Comparison of ENCODE assay signal across 9 cellular contexts in the genomic region with DNA sequence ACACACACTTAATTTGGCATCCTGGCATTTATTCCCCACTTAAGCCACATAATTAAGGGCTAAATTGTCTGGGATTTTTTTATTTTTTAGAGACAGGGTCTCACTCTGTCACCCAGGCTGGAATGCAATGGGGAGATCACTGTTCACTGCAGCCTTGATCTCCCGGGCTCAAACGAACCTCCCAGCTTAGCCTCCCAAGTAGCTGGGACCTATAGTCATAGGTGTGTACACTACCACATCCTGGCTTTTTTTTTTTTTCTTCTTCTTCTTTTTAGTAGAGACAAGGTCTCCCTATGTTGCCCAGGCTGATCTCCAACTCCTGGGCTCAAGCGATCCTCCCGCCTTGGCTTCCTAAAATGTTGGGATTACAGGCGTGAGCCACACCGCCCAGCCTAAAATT.
"Had no signal": no experiment of that assay in that cellular context is flagged by ENCODE, and none has a peak within 500 bp of the region (broad histone marks: within the 10 kb centered on the region; RNA-seq: fewer than 3 reads in every experiment).

No MANE protein-coding gene starts in this region.

- H3K4me2 ChIP-seq: GM23338 had no signal

- H3K27ac Mint-ChIP-seq: GM23338, H9, HFFc6 had no signal

- H3K4me3 ChIP-seq: GM23338, K562 had no signal

- ATAC-seq: GM23338, K562 had no signal

- H3K4me1 Mint-ChIP-seq: GM23338, H9 had no signal

- DNase-seq: H9, HCEC 1CT, HFFc6, IMR-90 had no signal

- H3K9me3 Mint-ChIP-seq: GM23338, H9, HFFc6 had no signal

- H2AFZ ChIP-seq: GM23338 had no signal

- H3K27ac ChIP-seq: HL-60 had no signal

- FAIRE-seq: H1, H54, K562 had no signal

- H3K4me3 Mint-ChIP-seq: GM23338, H9, HFFc6 had no signal
